13 cellular contexts compared by ENCODE assay signal in genomic region chrX:147550217-147550616, GRCh38.
DNase-seq lines count a peak whose midpoint lies in the region; ATAC-seq and TF ChIP-seq lines count a peak whose summit lies in the region.
"Had no signal": no experiment of that assay in that cellular context is flagged by ENCODE, and none has a peak within 500 bp of the region (broad histone marks: within the 10 kb centered on the region; RNA-seq: fewer than 3 reads in every experiment).

No MANE protein-coding gene starts in this region.

- no peak for TF ChIP-seq POLR2A in body of pancreas (IDR thresholded peaks at IDR 0.05)

- no peaks in the 10 kb centered on the region for H3K4me1 Mint-ChIP-seq in activated T-helper 1 cell treated with anti-CD3 and anti-CD28 coated beads, Interleukin-12 subunit alpha, Interleukin-12 subunit beta, Interleukin-2, Interleukin-4 antibody, amounts not matched to agents 30 ng/mL and 10 ng/mL and 1 ng/mL, durations not matched to agents 14 hours and 24 hours and 36 hours (ENCODE audit: low read depth)

- H3K27ac ChIP-seq in body of pancreas: no peak overlapping the region
- no peak overlapping the region for H3K27ac ChIP-seq in smooth muscle cell (ENCODE audit: low read depth)

- H3K9me3 Mint-ChIP-seq in activated T-helper 1 cell treated with anti-CD3 and anti-CD28 coated beads, Interleukin-12 subunit alpha, Interleukin-12 subunit beta, Interleukin-2, Interleukin-4 antibody, amounts not matched to agents 30 ng/mL and 10 ng/mL and 1 ng/mL, durations not matched to agents 14 hours and 24 hours and 36 hours: no peaks in the 10 kb centered on the region
- H3K9me3 Mint-ChIP-seq: stimulated activated naive CD8-positive, alpha-beta T cell treated with anti-CD3 and anti-CD28 coated beads, Interleukin-15, Interleukin-2, amounts not matched to agents 100 ng/mL and 50 ng/mL, for 24 hours had no signal

- no peak for ATAC-seq in body of pancreas
- ATAC-seq: left ventricle myocardium superior had no signal

- H3K27me3 ChIP-seq in body of pancreas (no peaks in the 10 kb centered on the region), smooth muscle cell (ENCODE audit: low read depth) (no peaks in the 10 kb centered on the region)

- H3K27me3 Mint-ChIP-seq in activated T-helper 1 cell treated with anti-CD3 and anti-CD28 coated beads, Interleukin-12 subunit alpha, Interleukin-12 subunit beta, Interleukin-2, Interleukin-4 antibody, amounts not matched to agents 30 ng/mL and 10 ng/mL and 1 ng/mL, durations not matched to agents 14 hours and 24 hours and 36 hours (ENCODE audit: insufficient read depth): peaks cover 1% of the 10 kb centered on the region
- H3K27me3 Mint-ChIP-seq: stimulated activated naive CD8-positive, alpha-beta T cell treated with anti-CD3 and anti-CD28 coated beads, Interleukin-15, Interleukin-2, amounts not matched to agents 100 ng/mL and 50 ng/mL, for 24 hours had no signal

- no peaks in the 10 kb centered on the region for H3K79me2 ChIP-seq in smooth muscle cell (ENCODE audit: low read depth)

- H3K9me3 ChIP-seq in body of pancreas (no peaks in the 10 kb centered on the region), smooth muscle cell (replicated peaks; ENCODE audit: low read depth) (no peaks in the 10 kb centered on the region)

- H3K4me1 ChIP-seq in body of pancreas (no peaks in the 10 kb centered on the region), smooth muscle cell (ENCODE audit: low read depth) (no peaks in the 10 kb centered on the region)

- DNase-seq in activated T-cell treated with anti-CD3 and anti-CD28 coated beads, Interleukin-2, amount 50 U/mL, for 48 hours: peak; percentile 20 to 30
- no peak for DNase-seq in activated T-cell treated with anti-CD3 and anti-CD28 coated beads, Interleukin-2, amount 50 U/mL, for 1 hour
- peak; percentile 17 for DNase-seq in NCI-H1092 (lab: John Stamatoyannopoulos, UW)
- DNase-seq in body of pancreas: peak; percentile 11 to 44 (median 16)
- no peak for DNase-seq in smooth muscle cell (lab: John Stamatoyannopoulos, UW; ENCODE audit: unreplicated experiment)
- no peak for DNase-seq in activated T-helper 1 cell treated with anti-CD3 and anti-CD28 coated beads, Interleukin-12 subunit alpha, Interleukin-12 subunit beta, Interleukin-2, Interleukin-4 antibody, amounts not matched to agents 30 ng/mL and 10 ng/mL and 1 ng/mL, durations not matched to agents 14 hours and 24 hours and 36 hours (ENCODE audit: low spot score)
- DNase-seq in hepatic stellate cell (ENCODE audit: low spot score): no peak
- no peak for DNase-seq in AG08396 (ENCODE audit: low spot score)
- DNase-seq: activated CD8-positive, alpha-beta memory T cell treated with anti-CD3 and anti-CD28 coated beads, Interleukin-2, amount 50 U/mL, for 48 hours; dermis blood vessel endothelial cell; left ventricle myocardium superior; NCI-H526 treated with DMSO at 0.1 percent for 48 hours had no signal

- no peaks in the 10 kb centered on the region for H4K20me1 ChIP-seq in smooth muscle cell (ENCODE audit: low read depth)

- peak in 4 of 7 experiments; percentile 9 to 36 (median 23) for TF ChIP-seq CTCF in body of pancreas (IDR thresholded peaks at IDR 0.05)
- TF ChIP-seq CTCF in smooth muscle cell (IDR thresholded peaks at IDR 0.05; ENCODE audit: borderline replicate concordance, insufficient read depth, poor library complexity, severe bottlenecking): peak; percentile 45

- no peaks in the 10 kb centered on the region for H3F3A ChIP-seq in smooth muscle cell (ENCODE audit: low read depth)

- H3K27ac Mint-ChIP-seq in activated T-helper 1 cell treated with anti-CD3 and anti-CD28 coated beads, Interleukin-12 subunit alpha, Interleukin-12 subunit beta, Interleukin-2, Interleukin-4 antibody, amounts not matched to agents 30 ng/mL and 10 ng/mL and 1 ng/mL, durations not matched to agents 14 hours and 24 hours and 36 hours: no peak overlapping the region
- H3K27ac Mint-ChIP-seq: stimulated activated naive CD8-positive, alpha-beta T cell treated with anti-CD3 and anti-CD28 coated beads, Interleukin-15, Interleukin-2, amounts not matched to agents 100 ng/mL and 50 ng/mL, for 24 hours had no signal

- whole genome bisulfite sequencing in body of pancreas, 2 donors: 7 to 27% methylated on average over 3 of the region's 3 CpGs
- 14% methylated on average over 3 of the region's 3 CpGs for WGBS in smooth muscle cell (ENCODE audit: low lambda C conversion rate)

- no peak overlapping the region for H2AFZ ChIP-seq in smooth muscle cell (ENCODE audit: low read depth)

- H3K36me3 ChIP-seq in body of pancreas (replicated peaks in 1 of 2; ENCODE audit: insufficient read depth in 1 of 2, low read depth in 2 of 2) (no peaks in the 10 kb centered on the region), smooth muscle cell (ENCODE audit: low read depth) (no peaks in the 10 kb centered on the region)

- no peak overlapping the region for H3K4me3 Mint-ChIP-seq in activated T-helper 1 cell treated with anti-CD3 and anti-CD28 coated beads, Interleukin-12 subunit alpha, Interleukin-12 subunit beta, Interleukin-2, Interleukin-4 antibody, amounts not matched to agents 30 ng/mL and 10 ng/mL and 1 ng/mL, durations not matched to agents 14 hours and 24 hours and 36 hours
- H3K4me3 Mint-ChIP-seq: stimulated activated naive CD8-positive, alpha-beta T cell treated with anti-CD3 and anti-CD28 coated beads, Interleukin-15, Interleukin-2, amounts not matched to agents 100 ng/mL and 50 ng/mL, for 24 hours had no signal

- no peak overlapping the region for H3K4me2 ChIP-seq in smooth muscle cell

- H3K4me3 ChIP-seq in body of pancreas: no peak overlapping the region
- no peak overlapping the region for H3K4me3 ChIP-seq in smooth muscle cell

- intact Hi-C loops in body of pancreas (cut with DNase I): no loop called here
- intact Hi-C loops in activated T-helper 1 cell treated with anti-CD3 and anti-CD28 coated beads, Interleukin-12 subunit alpha, Interleukin-12 subunit beta, Interleukin-2, Interleukin-4 antibody, amounts not matched to agents 30 ng/mL and 10 ng/mL and 1 ng/mL, durations not matched to agents 14 hours and 24 hours and 36 hours (cut with micrococcal nuclease): no loop called here

- H3K36me3 Mint-ChIP-seq in activated T-helper 1 cell treated with anti-CD3 and anti-CD28 coated beads, Interleukin-12 subunit alpha, Interleukin-12 subunit beta, Interleukin-2, Interleukin-4 antibody, amounts not matched to agents 30 ng/mL and 10 ng/mL and 1 ng/mL, durations not matched to agents 14 hours and 24 hours and 36 hours (ENCODE audit: low read depth): no peaks in the 10 kb centered on the region

- H3K9ac ChIP-seq in smooth muscle cell (ENCODE audit: low read depth): no peak overlapping the region

Comparison
In these comparisons a context has a peak if more than half of its experiments do, and no peak if none do; other contexts are left out.
1. DNase-seq: peak in activated T-cell treated with anti-CD3 and anti-CD28 coated beads, Interleukin-2, amount 50 U/mL, for 48 hours (2 of 2), NCI-H1092 (single experiment) and body of pancreas (4 of 4); none in activated T-cell treated with anti-CD3 and anti-CD28 coated beads, Interleukin-2, amount 50 U/mL, for 1 hour (single experiment), smooth muscle cell (single experiment), activated T-helper 1 cell treated with anti-CD3 and anti-CD28 coated beads, Interleukin-12 subunit alpha, Interleukin-12 subunit beta, Interleukin-2, Interleukin-4 antibody, amounts not matched to agents 30 ng/mL and 10 ng/mL and 1 ng/mL, durations not matched to agents 14 hours and 24 hours and 36 hours (single experiment), hepatic stellate cell (single experiment) and AG08396 (single experiment).